29 cellular contexts compared by ENCODE assay signal in genomic region chr7:154909241-154910105, GRCh38.
"Had no signal": no experiment of that assay in that cellular context is flagged by ENCODE, and none has a peak within 500 bp of the region (broad histone marks: within the 10 kb centered on the region; RNA-seq: fewer than 3 reads in every experiment).

No MANE protein-coding gene starts in this region.

- H3K9me3 Mint-ChIP-seq: neural crest cell; stimulated activated naive CD8-positive, alpha-beta T cell treated with anti-CD3 and anti-CD28 coated beads, Interleukin-15, Interleukin-2, amounts not matched to agents 100 ng/mL and 50 ng/mL, for 24 hours had no signal

- H3K27ac Mint-ChIP-seq: memory B cell; mesothelial cell of epicardium; natural killer cell treated with Interleukin-12 subunit alpha and Interleukin-12 subunit beta and Interleukin-15 and Interleukin-18, amount 100 ng/mL, for 72 hours; stimulated activated naive B cell treated with anti-CD40 and anti-IgM and Interleukin-4, amounts not matched to agents 10 μg/mL and 1 μg/mL and 100 μg/mL, for 72 hours; stimulated activated naive CD8-positive, alpha-beta T cell treated with anti-CD3 and anti-CD28 coated beads, Interleukin-15, Interleukin-2, amounts not matched to agents 100 ng/mL and 50 ng/mL, for 24 hours had no signal

- H3K4me3 Mint-ChIP-seq: memory B cell; mesothelial cell of epicardium; natural killer cell treated with Interleukin-12 subunit alpha and Interleukin-12 subunit beta and Interleukin-15 and Interleukin-18, amount 100 ng/mL, for 72 hours; neural crest cell; stimulated activated naive B cell treated with anti-CD40 and anti-IgM and Interleukin-4, amounts not matched to agents 10 μg/mL and 1 μg/mL and 100 μg/mL, for 72 hours; stimulated activated naive CD8-positive, alpha-beta T cell treated with anti-CD3 and anti-CD28 coated beads, Interleukin-15, Interleukin-2, amounts not matched to agents 100 ng/mL and 50 ng/mL, for 24 hours had no signal

- H3K27me3 ChIP-seq: hepatocyte had no signal

- H3K79me2 ChIP-seq: hepatocyte, parathyroid adenoma had no signal

- DNase-seq: dermis blood vessel endothelial cell; effector memory CD4-positive, alpha-beta T cell; foreskin keratinocyte; heart left ventricle; kidney glomerular epithelial cell; left colon; left ventricle myocardium superior; mucosa of descending colon; naive B cell; psoas muscle; right cardiac atrium; stimulated activated CD4-positive, alpha-beta T cell treated with anti-CD3 and anti-CD28 coated beads, Interleukin-2, amount 100 ng/mL, for 48 hours; stimulated activated naive B cell treated with anti-CD40 and anti-IgM and Interleukin-4, amounts not matched to agents 10 μg/mL and 1 μg/mL and 100 μg/mL, for 72 hours; uterus had no signal

- H3K4me2 ChIP-seq: hepatocyte had no signal

- H3K36me3 Mint-ChIP-seq: mesothelial cell of epicardium; natural killer cell treated with Interleukin-12 subunit alpha and Interleukin-12 subunit beta and Interleukin-15 and Interleukin-18, amount 100 ng/mL, for 72 hours had no signal

- H3K4me3 ChIP-seq: coronary artery, esophagus muscularis mucosa, gastroesophageal sphincter, heart left ventricle, hepatocyte, lung, mucosa of descending colon, psoas muscle, sigmoid colon, thoracic aorta, tibial nerve, upper lobe of right lung, uterus had no signal

- H3K27ac ChIP-seq: coronary artery, esophagus muscularis mucosa, foreskin keratinocyte, gastroesophageal sphincter, heart left ventricle, hepatocyte, parathyroid adenoma, psoas muscle, sigmoid colon, thoracic aorta, tibial nerve, upper lobe of right lung, uterus had no signal

- H3K36me3 ChIP-seq: esophagus muscularis mucosa, gastroesophageal sphincter, heart left ventricle, sigmoid colon, thoracic aorta, tibial nerve, upper lobe of right lung, uterus had no signal

- H3K4me1 Mint-ChIP-seq: neural crest cell had no signal

- H3K9ac ChIP-seq: parathyroid adenoma had no signal

- H2AFZ ChIP-seq: hepatocyte, parathyroid adenoma had no signal

- H3K9me3 ChIP-seq: psoas muscle, sigmoid colon, upper lobe of right lung, uterus had no signal

- H3K4me1 ChIP-seq: foreskin keratinocyte, psoas muscle, uterus had no signal
